Comparison of ENCODE assay signal across 1 cellular context in genomic region chrX:46865281-46865680, GRCh38.
TF ChIP-seq lines count a peak whose summit lies in the region.

No MANE protein-coding gene starts in this region.

TF ChIP-seq in SK-N-SH treated with all-trans-retinoic acid at 6 μM for 48 hours, 23 proteins besides CTCF, POLR2A, EP300 and RAD21 (continued from another document):
- TF ChIP-seq TOX (CRISPR knock-in tag; IDR thresholded peaks at IDR 0.05; ENCODE audit: borderline replicate concordance) (no peak), OSR1 (CRISPR knock-in tag; IDR thresholded peaks at IDR 0.05) (no peak), ISL1 (CRISPR knock-in tag; IDR thresholded peaks at IDR 0.05) (no peak), BACH2 (CRISPR knock-in tag; IDR thresholded peaks at IDR 0.05; ENCODE audit: borderline replicate concordance) (no peak), ZC3H10 (CRISPR knock-in tag; IDR thresholded peaks at IDR 0.05) (no peak), ZNF70 (CRISPR knock-in tag; IDR thresholded peaks at IDR 0.05) (no peak), ARNTL (CRISPR knock-in tag; IDR thresholded peaks at IDR 0.05; ENCODE audit: borderline replicate concordance, low read depth) (no peak), ESRRG (CRISPR knock-in tag; IDR thresholded peaks at IDR 0.05) (no peak)
